9 cellular contexts compared by ENCODE assay signal in the genomic region with DNA sequence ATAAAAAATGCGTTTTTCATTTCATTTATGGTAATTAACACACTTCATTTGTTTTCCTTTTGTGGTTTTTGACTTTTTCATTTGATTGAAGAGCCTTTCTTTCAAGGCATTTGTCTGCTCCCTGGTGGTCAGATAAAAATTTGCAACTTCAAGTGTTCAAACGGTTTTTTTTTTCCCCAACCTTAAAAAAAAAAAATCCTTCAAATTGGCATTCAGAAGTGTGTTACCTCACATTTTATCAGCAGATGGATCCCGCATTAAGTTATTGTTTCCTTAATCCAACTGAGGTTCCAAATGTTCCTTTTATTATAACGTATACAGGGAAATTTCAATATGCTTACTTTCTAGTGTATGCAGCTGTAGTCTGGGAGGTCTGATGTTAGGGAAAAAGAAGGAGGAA. TPM values are rescaled to one million over a fixed set of nuclear protein-coding genes. Genes with fewer than 3 reads are reported as not detected.
DNase-seq lines count a peak whose midpoint lies in the region; ATAC-seq and TF ChIP-seq lines count a peak whose summit lies in the region.
"Had no signal": no experiment of that assay in that cellular context is flagged by ENCODE, and none has a peak within 500 bp of the region (broad histone marks: within the 10 kb centered on the region; RNA-seq: fewer than 3 reads in every experiment).

No MANE protein-coding gene starts in this region.

- no peaks in the 10 kb centered on the region for H3K36me3 ChIP-seq in upper lobe of left lung
- H3K36me3 ChIP-seq: BLaER1 had no signal

- TF ChIP-seq CTCF in LNCAP (IDR thresholded peaks at IDR 0.05) (peak; percentile 71), upper lobe of left lung (IDR thresholded peaks at IDR 0.05) (peak in 5 of 6 experiments; percentile 29 to 45 (median 35))

- ATAC-seq in upper lobe of left lung (ENCODE audit: low FRiP score in 2 of 2) (no peak), HG02623 (IDR thresholded peaks at IDR 0.05; ENCODE audit: unreplicated experiment) (no peak)

- no peak overlapping the region for H3K4me3 ChIP-seq in upper lobe of left lung
- H3K4me3 ChIP-seq: BLaER1 had no signal

- DNase-seq in NCI-H2029 (lab: John Stamatoyannopoulos, UW) (peak; percentile 0), NCI-H2029 treated with DMSO at 0.1 percent for 48 hours (lab: John Stamatoyannopoulos, UW) (no peak), SHP77 treated with DMSO at 0.1 percent for 48 hours (lab: John Stamatoyannopoulos, UW) (peak; percentile 19), glomerular endothelial cell (ENCODE audit: extremely low read depth, low read depth, low spot score) (peak; percentile 44), upper lobe of left lung (no peak)
- DNase-seq in stimulated activated CD4-positive, alpha-beta T cell treated with anti-CD3 and anti-CD28 coated beads, Interleukin-4, amount 100 ng/mL, for 1 hour = no peak

- no peak for TF ChIP-seq EP300 in upper lobe of left lung (IDR thresholded peaks at IDR 0.05)

- no peak for TF ChIP-seq POLR2A in upper lobe of left lung (IDR thresholded peaks at IDR 0.05)

- WGBS in upper lobe of left lung, 2 donors = 5 to 7% methylated on average over 4 of the region's 4 CpGs

- H3K27ac ChIP-seq in upper lobe of left lung = no peak overlapping the region
- H3K27ac ChIP-seq: BLaER1 had no signal

- H3K9me3 ChIP-seq in upper lobe of left lung = no peaks in the 10 kb centered on the region
- H3K9me3 ChIP-seq: BLaER1 had no signal

- H3K27me3 ChIP-seq in upper lobe of left lung = no peaks in the 10 kb centered on the region
- H3K27me3 ChIP-seq: BLaER1 had no signal

- no peaks in the 10 kb centered on the region for H3K4me1 ChIP-seq in upper lobe of left lung
- H3K4me1 ChIP-seq: BLaER1 had no signal

RNA-seq across cellular contexts. Expression of a gene that starts 47.2 kb away (rescaled TPM):
- total RNA-seq in glomerular endothelial cell (not detected in 2 replicates), upper lobe of left lung (not detected)

RNA-seq across cellular contexts. Expression of a gene that starts 56.4 kb away (rescaled TPM):
- total RNA-seq in glomerular endothelial cell (not detected in 2 replicates), upper lobe of left lung (not detected)

Comparison
In these comparisons a context has a peak if more than half of its experiments do, and no peak if none do; other contexts are left out.
1. DNase-seq: peak in NCI-H2029 (single experiment), SHP77 treated with DMSO at 0.1 percent for 48 hours (single experiment) and glomerular endothelial cell (single experiment); none in NCI-H2029 treated with DMSO at 0.1 percent for 48 hours (single experiment), upper lobe of left lung (0 of 2) and stimulated activated CD4-positive, alpha-beta T cell treated with anti-CD3 and anti-CD28 coated beads, Interleukin-4, amount 100 ng/mL, for 1 hour (single experiment).